In genomic region chr9:129798973-129799372, GRCh38 we compare ENCODE assay signal across 25 cellular contexts. TPM values are rescaled to one million over a fixed set of nuclear protein-coding genes. Genes with fewer than 3 reads are reported as not detected.
"Had no signal": no experiment of that assay in that cellular context is flagged by ENCODE, and none has a peak within 500 bp of the region (broad histone marks: within the 10 kb centered on the region; RNA-seq: fewer than 3 reads in every experiment).

No MANE protein-coding gene starts in this region.

- H3K36me3 ChIP-seq: esophagus squamous epithelium, gastrocnemius medialis, heart right ventricle, left lung, lower lobe of right lung had no signal

- H3K36me3 Mint-ChIP-seq: immature natural killer cell; naive thymus-derived CD4-positive, alpha-beta T cell had no signal

- H3K4me3 Mint-ChIP-seq: immature natural killer cell; naive thymus-derived CD4-positive, alpha-beta T cell had no signal

- H3K27me3 ChIP-seq: dorsolateral prefrontal cortex, gastrocnemius medialis had no signal

- H3K27ac Mint-ChIP-seq: naive thymus-derived CD4-positive, alpha-beta T cell had no signal

- ATAC-seq: esophagus mucosa; gastrocnemius medialis; heart right ventricle; left cardiac atrium; left lung; left ventricle myocardium superior; lower lobe of right lung; naive thymus-derived CD4-positive, alpha-beta T cell had no signal

- DNase-seq: dermis blood vessel endothelial cell; dorsolateral prefrontal cortex; effector CD4-positive, alpha-beta T cell; effector memory CD4-positive, alpha-beta T cell; erythroblast; esophagus squamous epithelium; foreskin fibroblast; foreskin melanocyte; gastrocnemius medialis; glutamatergic neuron; head of caudate nucleus; heart right ventricle; hypothalamus; immature natural killer cell; left cardiac atrium; left lung; left ventricle myocardium superior; lower lobe of right lung; mesenchymal stem cell; midbrain; naive thymus-derived CD4-positive, alpha-beta T cell had no signal

- H2AFZ ChIP-seq: hepatocyte had no signal

- H3K9me3 ChIP-seq: esophagus squamous epithelium, gastrocnemius medialis, heart right ventricle, left lung, lower lobe of right lung had no signal

- H3K27ac ChIP-seq: coronary artery, dorsolateral prefrontal cortex, epithelial cell of prostate, esophagus squamous epithelium, gastrocnemius medialis, heart right ventricle, hepatocyte, left lung, lower lobe of right lung had no signal

- H3K4me3 ChIP-seq: coronary artery, dorsolateral prefrontal cortex, esophagus squamous epithelium, gastrocnemius medialis, heart right ventricle, hepatocyte, left lung, lower lobe of right lung had no signal

- H3K9me3 Mint-ChIP-seq: immature natural killer cell; naive thymus-derived CD4-positive, alpha-beta T cell had no signal

- H3K4me2 ChIP-seq: hepatocyte had no signal

RNA-seq across cellular contexts. Expression of gene PTGES, which starts 46.1 kb away (rescaled TPM):
- polyA plus RNA-seq: immature natural killer cell; naive thymus-derived CD4-positive, alpha-beta T cell had no signal
